11 cellular contexts compared by ENCODE assay signal in genomic region chr17:3755335-3756030, GRCh38. TPM values are rescaled to one million over a fixed set of nuclear protein-coding genes. Genes with fewer than 3 reads are reported as not detected.
DNase-seq lines count a peak whose midpoint lies in the region; ATAC-seq and TF ChIP-seq lines count a peak whose summit lies in the region.
"Had no signal": no experiment of that assay in that cellular context is flagged by ENCODE, and none has a peak within 500 bp of the region (broad histone marks: within the 10 kb centered on the region; RNA-seq: fewer than 3 reads in every experiment).

No MANE protein-coding gene starts in this region.

- H3K27ac Mint-ChIP-seq in activated T-helper 1 cell treated with anti-CD3 and anti-CD28 coated beads, Interleukin-12 subunit alpha, Interleukin-12 subunit beta, Interleukin-2, Interleukin-4 antibody, amounts not matched to agents 30 ng/mL and 10 ng/mL and 1 ng/mL, durations not matched to agents 14 hours and 24 hours and 36 hours, result no peak overlapping the region

- intact Hi-C loops in activated T-helper 1 cell treated with anti-CD3 and anti-CD28 coated beads, Interleukin-12 subunit alpha, Interleukin-12 subunit beta, Interleukin-2, Interleukin-4 antibody, amounts not matched to agents 30 ng/mL and 10 ng/mL and 1 ng/mL, durations not matched to agents 14 hours and 24 hours and 36 hours (cut with micrococcal nuclease), result loop anchor here (1.0 kb wide), 1 partner anchor 8 kb away; no protein-coding TSS in a partner anchor

- H3K23ac ChIP-seq in trophoblast cell (ENCODE audit: low read length), result no peak overlapping the region

- peaks cover 13% of the 10 kb centered on the region for H3K4me1 Mint-ChIP-seq in activated T-helper 1 cell treated with anti-CD3 and anti-CD28 coated beads, Interleukin-12 subunit alpha, Interleukin-12 subunit beta, Interleukin-2, Interleukin-4 antibody, amounts not matched to agents 30 ng/mL and 10 ng/mL and 1 ng/mL, durations not matched to agents 14 hours and 24 hours and 36 hours (ENCODE audit: low read depth)

- WGBS in trophoblast cell (ENCODE audit: extremely low coverage, insufficient coverage, insufficient read length), result no CpG with 5 or more reads among the region's 20 CpGs

- H4K12ac ChIP-seq in trophoblast cell (ENCODE audit: low read depth, low read length), result peak overlapping the region; percentile 97

- H3K4me3 ChIP-seq in DOHH2 (ENCODE audit: low read length), result peak overlapping the region; percentile 47
- H3K4me3 ChIP-seq in epithelial cell of esophagus (ENCODE audit: low read length), result peak overlapping the region; percentile 63
- peak overlapping the region; percentile 66 for H3K4me3 ChIP-seq in trophoblast cell (ENCODE audit: low read depth, low read length)
- H3K4me3 ChIP-seq in HAP-1, result no peak overlapping the region

- H2AFZ ChIP-seq in trophoblast cell (ENCODE audit: insufficient read depth, low read length, poor library complexity), result peak overlapping the region; percentile 100

- peak overlapping the region; percentile 95 for H2AK5ac ChIP-seq in trophoblast cell (ENCODE audit: low read length)

- peak overlapping the region; percentile 35 for H3K4ac ChIP-seq in trophoblast cell (ENCODE audit: low read depth, low read length)

- no peak for TF ChIP-seq CTCF in DOHH2 (IDR thresholded peaks at IDR 0.05; ENCODE audit: low read depth, low read length, poor library complexity, severe bottlenecking)
- TF ChIP-seq CTCF in epithelial cell of esophagus (IDR thresholded peaks at IDR 0.05; ENCODE audit: insufficient read depth, low read depth, low read length, missing control alignments), result no peak

- no peak overlapping the region for H2BK12ac ChIP-seq in trophoblast cell (ENCODE audit: low read length)

- DNase-seq in NCI-H146 treated with DMSO at 0.1 percent for 48 hours (lab: John Stamatoyannopoulos, UW; ENCODE audit: unreplicated experiment), result peak; percentile 59
- peak; percentile 17 for DNase-seq in epithelial cell of esophagus (ENCODE audit: low read depth)
- no peak for DNase-seq in trophoblast cell
- no peak for DNase-seq in activated T-helper 1 cell treated with anti-CD3 and anti-CD28 coated beads, Interleukin-12 subunit alpha, Interleukin-12 subunit beta, Interleukin-2, Interleukin-4 antibody, amounts not matched to agents 30 ng/mL and 10 ng/mL and 1 ng/mL, durations not matched to agents 14 hours and 24 hours and 36 hours (ENCODE audit: low spot score)
- DNase-seq in foreskin melanocyte, result no peak
- no peak for DNase-seq in HAP-1 (ENCODE audit: low spot score in 2 of 2)
- DNase-seq: foreskin fibroblast, KBM-7, SHP77 had no signal

- H3K4me1 ChIP-seq in DOHH2 (ENCODE audit: control insufficient read depth, low read length), result peaks cover 26% of the 10 kb centered on the region
- H3K4me1 ChIP-seq in trophoblast cell (ENCODE audit: control insufficient read depth in 1 of 2, insufficient read depth in 2 of 2, low read length in 2 of 2), result peaks cover 4 to 6% of the 10 kb centered on the region in 2 experiments
- H3K4me1 ChIP-seq in HAP-1, result no peaks in the 10 kb centered on the region

- H3K18ac ChIP-seq in trophoblast cell (ENCODE audit: low read length), result peak overlapping the region; percentile 53

- H4K91ac ChIP-seq in trophoblast cell (ENCODE audit: low read depth, low read length), result peak overlapping the region; percentile 86

- no peaks in the 10 kb centered on the region for H3K27me3 ChIP-seq in DOHH2 (ENCODE audit: control insufficient read depth, low read length)
- no peaks in the 10 kb centered on the region for H3K27me3 ChIP-seq in trophoblast cell (ENCODE audit: insufficient read depth, low read length)
- H3K27me3 ChIP-seq in HAP-1 (ENCODE audit: low read depth), result no peaks in the 10 kb centered on the region

- peaks cover 9% of the 10 kb centered on the region for H3K36me3 Mint-ChIP-seq in activated T-helper 1 cell treated with anti-CD3 and anti-CD28 coated beads, Interleukin-12 subunit alpha, Interleukin-12 subunit beta, Interleukin-2, Interleukin-4 antibody, amounts not matched to agents 30 ng/mL and 10 ng/mL and 1 ng/mL, durations not matched to agents 14 hours and 24 hours and 36 hours (ENCODE audit: low read depth)

- H3F3A ChIP-seq in DOHH2 (ENCODE audit: control insufficient read depth, insufficient read depth), result peaks cover 3% of the 10 kb centered on the region; the same call in 1 of the 2 replicates

- peak overlapping the region; percentile 52 for H3K4me2 ChIP-seq in DOHH2 (ENCODE audit: low read length)
- H3K4me2 ChIP-seq in trophoblast cell (ENCODE audit: low read length), result peak overlapping the region; percentile 82

- H3K9me2 ChIP-seq in DOHH2 (replicated peaks; ENCODE audit: control insufficient read depth, low read length), result no peaks in the 10 kb centered on the region

- peak overlapping the region; percentile 46 for H3K14ac ChIP-seq in trophoblast cell (ENCODE audit: low read length)

- in situ Hi-C loops in HAP-1 (cut with MboI; ENCODE audit: low sequenced_read_pairs), result no loop called here

- no peaks in the 10 kb centered on the region for H3K9me3 ChIP-seq in DOHH2 (ENCODE audit: control insufficient read depth, insufficient read depth, low read length)
- H3K9me3 ChIP-seq in trophoblast cell (ENCODE audit: insufficient read depth, low read depth, low read length), result peaks cover 3% of the 10 kb centered on the region
- H3K9me3 ChIP-seq in HAP-1, result no peaks in the 10 kb centered on the region

- peak overlapping the region; percentile 59 for H2BK120ac ChIP-seq in trophoblast cell (ENCODE audit: insufficient read depth, low read length, poor library complexity)

- H3K9me3 Mint-ChIP-seq in activated T-helper 1 cell treated with anti-CD3 and anti-CD28 coated beads, Interleukin-12 subunit alpha, Interleukin-12 subunit beta, Interleukin-2, Interleukin-4 antibody, amounts not matched to agents 30 ng/mL and 10 ng/mL and 1 ng/mL, durations not matched to agents 14 hours and 24 hours and 36 hours, result peaks cover 12% of the 10 kb centered on the region

- H3K79me1 ChIP-seq in trophoblast cell (ENCODE audit: low read length), result peaks cover 3% of the 10 kb centered on the region

- no peaks in the 10 kb centered on the region for H3K79me2 ChIP-seq in DOHH2 (ENCODE audit: control insufficient read depth, low read length)
- H3K79me2 ChIP-seq in trophoblast cell (ENCODE audit: control insufficient read depth, insufficient read depth, low read length, poor library complexity), result peaks cover 3% of the 10 kb centered on the region

- peak overlapping the region; percentile 95 for H4K8ac ChIP-seq in trophoblast cell (ENCODE audit: low read depth, low read length)

- H4K20me1 ChIP-seq in DOHH2 (ENCODE audit: control insufficient read depth, insufficient read depth, low read depth, low read length), result no peaks in the 10 kb centered on the region

- H3K9ac ChIP-seq in trophoblast cell (ENCODE audit: low read length), result peak overlapping the region; percentile 2

- peak overlapping the region; percentile 31 for H2BK5ac ChIP-seq in trophoblast cell (ENCODE audit: low read depth, low read length, poor library complexity)

- H3K36me3 ChIP-seq in DOHH2 (ENCODE audit: control insufficient read depth, low read length) (no peaks in the 10 kb centered on the region), trophoblast cell (ENCODE audit: control insufficient read depth in 1 of 2, insufficient read depth in 2 of 2, low read length in 2 of 2) (no peaks in the 10 kb centered on the region), HAP-1 (replicated peaks) (no peaks in the 10 kb centered on the region)

- H3K27ac ChIP-seq in DOHH2 (ENCODE audit: low read depth, low read length) (no peak overlapping the region), trophoblast cell (ENCODE audit: low read depth, low read length) (peak overlapping the region; percentile 7)

- no peak for ATAC-seq in GM18502 (IDR thresholded peaks at IDR 0.05; ENCODE audit: poor library complexity, unreplicated experiment)

- no peak overlapping the region for H3K4me3 Mint-ChIP-seq in activated T-helper 1 cell treated with anti-CD3 and anti-CD28 coated beads, Interleukin-12 subunit alpha, Interleukin-12 subunit beta, Interleukin-2, Interleukin-4 antibody, amounts not matched to agents 30 ng/mL and 10 ng/mL and 1 ng/mL, durations not matched to agents 14 hours and 24 hours and 36 hours

- H3K27me3 Mint-ChIP-seq in activated T-helper 1 cell treated with anti-CD3 and anti-CD28 coated beads, Interleukin-12 subunit alpha, Interleukin-12 subunit beta, Interleukin-2, Interleukin-4 antibody, amounts not matched to agents 30 ng/mL and 10 ng/mL and 1 ng/mL, durations not matched to agents 14 hours and 24 hours and 36 hours (ENCODE audit: insufficient read depth), result peaks cover 3% of the 10 kb centered on the region

RNA-seq across cellular contexts. Expression of gene HASPIN, which starts 31.8 kb away (rescaled TPM):
- polyA plus RNA-seq in trophoblast cell (2013), result 10.1 and 10.2 TPM in 2 replicates
- total RNA-seq in activated T-helper 1 cell treated with anti-CD3 and anti-CD28 coated beads, Interleukin-12 subunit alpha, Interleukin-12 subunit beta, Interleukin-2, Interleukin-4 antibody, amounts not matched to agents 30 ng/mL and 10 ng/mL and 1 ng/mL, durations not matched to agents 14 hours and 24 hours and 36 hours, result 25.7 and 26.1 TPM in 2 replicates

RNA-seq across cellular contexts. Expression of gene ITGAE, which starts 45.5 kb away (rescaled TPM):
- 32.1 and 34.1 TPM in 2 replicates for polyA plus RNA-seq in trophoblast cell (2013)
- total RNA-seq in activated T-helper 1 cell treated with anti-CD3 and anti-CD28 coated beads, Interleukin-12 subunit alpha, Interleukin-12 subunit beta, Interleukin-2, Interleukin-4 antibody, amounts not matched to agents 30 ng/mL and 10 ng/mL and 1 ng/mL, durations not matched to agents 14 hours and 24 hours and 36 hours, result 31.8 and 35.0 TPM in 2 replicates

RNA-seq across cellular contexts. Expression of gene P2RX5, which starts 59.5 kb away (rescaled TPM):
- 0.18 and 0.27 TPM in 2 replicates for polyA plus RNA-seq in trophoblast cell (2013)
- 133 and 143 TPM in 2 replicates for total RNA-seq in activated T-helper 1 cell treated with anti-CD3 and anti-CD28 coated beads, Interleukin-12 subunit alpha, Interleukin-12 subunit beta, Interleukin-2, Interleukin-4 antibody, amounts not matched to agents 30 ng/mL and 10 ng/mL and 1 ng/mL, durations not matched to agents 14 hours and 24 hours and 36 hours

Comparison
In these comparisons a context has a peak if more than half of its experiments do, and no peak if none do; other contexts are left out.
1. DNase-seq: peak in NCI-H146 treated with DMSO at 0.1 percent for 48 hours (single experiment) and epithelial cell of esophagus (single experiment); none in trophoblast cell (0 of 2), activated T-helper 1 cell treated with anti-CD3 and anti-CD28 coated beads, Interleukin-12 subunit alpha, Interleukin-12 subunit beta, Interleukin-2, Interleukin-4 antibody, amounts not matched to agents 30 ng/mL and 10 ng/mL and 1 ng/mL, durations not matched to agents 14 hours and 24 hours and 36 hours (single experiment), foreskin melanocyte (single experiment) and HAP-1 (0 of 2).